Comparison of ENCODE assay signal across 10 cellular contexts in genomic region chr2:134233733-134234135, GRCh38. TPM values are rescaled to one million over a fixed set of nuclear protein-coding genes. Genes with fewer than 3 reads are reported as not detected.
DNase-seq lines count a peak whose midpoint lies in the region; ATAC-seq and TF ChIP-seq lines count a peak whose summit lies in the region.
"Had no signal": no experiment of that assay in that cellular context is flagged by ENCODE, and none has a peak within 500 bp of the region (broad histone marks: within the 10 kb centered on the region; RNA-seq: fewer than 3 reads in every experiment).

No MANE protein-coding gene starts in this region.

- no peaks in the 10 kb centered on the region for H3K27me3 Mint-ChIP-seq in central memory CD8-positive, alpha-beta T cell

- DNase-seq in DND-41 (no peak), NCI-H748 (lab: John Stamatoyannopoulos, UW; ENCODE audit: unreplicated experiment) (no peak), ascending aorta (ENCODE audit: low spot score in 2 of 2) (no peak)
- no peak for DNase-seq in central memory CD8-positive, alpha-beta T cell (ENCODE audit: low spot score in 2 of 2)
- DNase-seq in stimulated activated naive CD4-positive, alpha-beta T cell (lab: John Stamatoyannopoulos, UW) = no peak
- DNase-seq in activated CD4-positive, alpha-beta T cell treated with anti-CD3 and anti-CD28 coated beads for 48 hours = no peak
- DNase-seq: hippocampal formation, NCI-H2081 treated with DMSO at 0.1 percent for 48 hours had no signal

- H3K4me1 Mint-ChIP-seq in central memory CD8-positive, alpha-beta T cell = peaks cover 78% of the 10 kb centered on the region

- H3K79me2 ChIP-seq in DND-41 (ENCODE audit: insufficient read depth, low read length) = peaks cover 73% of the 10 kb centered on the region

- H3K36me3 ChIP-seq in DND-41 (ENCODE audit: insufficient read depth, low read length) (no peaks in the 10 kb centered on the region), ascending aorta (no peaks in the 10 kb centered on the region)

- peak; percentile 32 for ATAC-seq in DND-41 (ENCODE audit: insufficient read depth, low read depth)
- ATAC-seq in GM19467 (IDR thresholded peaks at IDR 0.05; ENCODE audit: unreplicated experiment) = peak; percentile 48
- peak; percentile 43 for ATAC-seq in HG03280 (IDR thresholded peaks at IDR 0.05; ENCODE audit: unreplicated experiment)
- no peak for ATAC-seq in central memory CD8-positive, alpha-beta T cell (replicated peaks; ENCODE audit: extremely low read depth, poor library complexity, severe bottlenecking)

- peaks cover 22% of the 10 kb centered on the region; the same call in 1 of the 2 replicates for H4K20me1 ChIP-seq in DND-41 (ENCODE audit: insufficient read depth, low read length)

- intact Hi-C loops in ascending aorta (cut with DNase I) = no loop called here

- H3K4me3 ChIP-seq in DND-41 (ENCODE audit: low read depth in 1 of 2, low read length in 2 of 2) = 0 out of 4 replicates have a peak overlapping the region, but pooled peaks of 1 of the 2 experiments have one; percentile 5
- H3K4me3 ChIP-seq in ascending aorta = no peak overlapping the region

- peaks cover 50% of the 10 kb centered on the region for H3K4me1 ChIP-seq in DND-41 (ENCODE audit: insufficient read depth, low read length)
- H3K4me1 ChIP-seq in ascending aorta = peaks cover 0 to 5% of the 10 kb centered on the region in 2 donors

- peak overlapping the region; percentile 87 for H3K27ac Mint-ChIP-seq in central memory CD8-positive, alpha-beta T cell (ENCODE audit: low read depth)

- H3K27me3 ChIP-seq in DND-41 (ENCODE audit: insufficient read depth, low read length, poor library complexity) (no peaks in the 10 kb centered on the region), ascending aorta (no peaks in the 10 kb centered on the region)

- peaks cover 2% of the 10 kb centered on the region for H3K36me3 Mint-ChIP-seq in central memory CD8-positive, alpha-beta T cell (ENCODE audit: insufficient read depth)

- H2AFZ ChIP-seq in DND-41 (ENCODE audit: low read depth, low read length) = no peak overlapping the region

- peak overlapping the region; percentile 51 for H3K4me3 Mint-ChIP-seq in central memory CD8-positive, alpha-beta T cell

- H3K27ac ChIP-seq in DND-41 (ENCODE audit: low read length) = peak overlapping the region; percentile 82
- no peak overlapping the region for H3K27ac ChIP-seq in ascending aorta

- H3K9ac ChIP-seq in DND-41 (ENCODE audit: low read depth, low read length) = peak overlapping the region; percentile 30

- no peak for TF ChIP-seq CTCF in DND-41 (IDR thresholded peaks at IDR 0.05; ENCODE audit: borderline replicate concordance, extremely low read depth, low read length, poor library complexity, severe bottlenecking)
- TF ChIP-seq CTCF in ascending aorta (IDR thresholded peaks at IDR 0.05) = no peak

- H3K4me2 ChIP-seq in DND-41 (ENCODE audit: insufficient read depth, low read length) = peak overlapping the region; percentile 47

- H3K9me3 Mint-ChIP-seq in central memory CD8-positive, alpha-beta T cell = peaks cover 5% of the 10 kb centered on the region

- no peaks in the 10 kb centered on the region for H3K9me3 ChIP-seq in DND-41 (ENCODE audit: insufficient read depth, low read length, severe bottlenecking)
- no peaks in the 10 kb centered on the region for H3K9me3 ChIP-seq in ascending aorta

RNA-seq across cellular contexts. Expression of gene MGAT5, which starts 20.1 kb away (rescaled TPM):
- total RNA-seq in ascending aorta = 15.4 TPM
